In genomic region chrX:13123247-13123856, GRCh38 we compare ENCODE assay signal across 11 cellular contexts.
A peak's percentile ranks its signal among the peaks of the same experiment; 100 is the strongest.
DNase-seq lines count a peak whose midpoint lies in the region; ATAC-seq, FAIRE-seq and TF ChIP-seq lines count a peak whose summit lies in the region.
"Had no signal": no experiment of that assay in that cellular context is flagged by ENCODE, and none has a peak within 500 bp of the region (broad histone marks: within the 10 kb centered on the region; RNA-seq: fewer than 3 reads in every experiment).

No MANE protein-coding gene starts in this region.

- in situ Hi-C loops in GM12878 (cut with MboI), result no loop called here

- intact Hi-C loops in GM12878 (cut with micrococcal nuclease; ENCODE audit: unreplicated experiment), result no loop called here

- H3K9me2 ChIP-seq in Loucy (replicated peaks; ENCODE audit: low read depth, low read length), result no peaks in the 10 kb centered on the region

- no peaks in the 10 kb centered on the region for H3K79me2 ChIP-seq in Loucy (ENCODE audit: insufficient read depth, low read length)
- no peaks in the 10 kb centered on the region for H3K79me2 ChIP-seq in GM12878 (ENCODE audit: control insufficient read depth, insufficient read depth, low read length)

- peaks cover 8% of the 10 kb centered on the region for H3K9me3 Mint-ChIP-seq in nephron

- TF ChIP-seq POLR2A in GM12878 (IDR thresholded peaks at IDR 0.05; ENCODE audit: low read depth, low read length), result no peak

- DNase-seq in GM12878 (ENCODE audit: low read depth, low spot score) (no peak), NCI-H774 (lab: John Stamatoyannopoulos, UW) (no peak)
- no peak for DNase-seq in activated effector memory CD4-positive, alpha-beta T cell treated with anti-CD3 and anti-CD28 coated beads, Interleukin-2, amount 50 U/mL, for 16 hours
- DNase-seq: NCI-H1436; OCI-M1; stimulated activated CD4-positive, alpha-beta T cell treated with anti-CD3 and anti-CD28 coated beads, Interleukin-12 subunit alpha, Interleukin-12 subunit beta, amount 100 ng/mL, for 4 hours had no signal

- peak overlapping the region; percentile 79 to 99 (median 94) for H3K27ac Mint-ChIP-seq in nephron

- BruUV-seq in GM12878 (replicated peaks; lab: Mats Ljungman, UMichigan), result no TSS peak

- SMC1A ChIA-PET in GM12878 (lab: Charles Lee; ENCODE audit: uncharacterized antibody, unreplicated experiment), result interaction anchor here (0.7 to 1.7 kb wide), 4 partner anchors 11 to 212 kb away, joined by 3 to 6 read pairs (median 4); no protein-coding TSS in a partner anchor

- no peak for FAIRE-seq in GM12878 (lab: Jason Lieb, UNC)

- ATAC-seq in GM12878 (no peak), HG03442 (IDR thresholded peaks at IDR 0.05; ENCODE audit: unreplicated experiment) (no peak), GM18511 (IDR thresholded peaks at IDR 0.05; ENCODE audit: unreplicated experiment) (no peak)

- peak overlapping the region in 2 of 11 experiments; percentile 10 to 18; a peak in 1 of 22 replicates for H3K9ac ChIP-seq in BLaER1 treated with 17β-estradiol and CSF1 and Interleukin-3, amounts not matched to agents 10 nM and 100 nM
- peak overlapping the region; percentile 46 for H3K9ac ChIP-seq in Loucy (ENCODE audit: low read depth, low read length, poor library complexity, severe bottlenecking)
- H3K9ac ChIP-seq in GM12878 (ENCODE audit: control insufficient read depth, insufficient read depth, low read length), result no peak overlapping the region

- H3F3A ChIP-seq in Loucy (ENCODE audit: low read depth), result peaks cover 10% of the 10 kb centered on the region; the same call in 1 of the 2 replicates

- H2AFZ ChIP-seq in Loucy (ENCODE audit: low read length) (no peak overlapping the region), GM12878 (ENCODE audit: control insufficient read depth, low read depth, low read length) (0 out of 2 replicates have a peak overlapping the region, but pooled peaks have one; percentile 10)

- H3K4me1 Mint-ChIP-seq in nephron, result peaks cover 44% of the 10 kb centered on the region

- H3K27ac ChIP-seq in BLaER1 treated with 17β-estradiol and CSF1 and Interleukin-3, amounts not matched to agents 10 nM and 100 nM, result peak overlapping the region in 2 of 11 experiments; percentile 13 to 15; a peak in 1 of 22 replicates
- H3K27ac ChIP-seq in GM12878 (ENCODE audit: control insufficient read depth, insufficient read depth), result no peak overlapping the region

- H3K36me3 Mint-ChIP-seq in nephron (ENCODE audit: low read depth), result no peaks in the 10 kb centered on the region

- peaks cover 0 to 37% (median 3%) of the 10 kb centered on the region in 11 experiments; a peak in 8 of 22 replicates for H3K27me3 ChIP-seq in BLaER1 treated with 17β-estradiol and CSF1 and Interleukin-3, amounts not matched to agents 10 nM and 100 nM
- H3K27me3 ChIP-seq in Loucy (ENCODE audit: insufficient read depth, low read length, poor library complexity, severe bottlenecking) (no peaks in the 10 kb centered on the region), GM12878 (replicated peaks in 1 of 2; ENCODE audit: control insufficient read depth in 2 of 2, insufficient read depth in 2 of 2, low read length in 1 of 2) (no peaks in the 10 kb centered on the region)

- peaks cover 7 to 38% (median 13%) of the 10 kb centered on the region in 10 experiments; a peak in 11 of 20 replicates for H3K4me1 ChIP-seq in BLaER1 treated with 17β-estradiol and CSF1 and Interleukin-3, amounts not matched to agents 10 nM and 100 nM
- H3K4me1 ChIP-seq in Loucy (ENCODE audit: insufficient read depth, low read length, poor library complexity, severe bottlenecking), result peaks cover 53% of the 10 kb centered on the region
- H3K4me1 ChIP-seq in GM12878 (ENCODE audit: control insufficient read depth, insufficient read depth, low read length), result peaks cover 9% of the 10 kb centered on the region

- H3K36me3 ChIP-seq in BLaER1 treated with 17β-estradiol and CSF1 and Interleukin-3, amounts not matched to agents 10 nM and 100 nM, result no peaks in the 10 kb centered on the region
- H3K36me3 ChIP-seq in Loucy (ENCODE audit: insufficient read depth, low read length), result no peaks in the 10 kb centered on the region
- no peaks in the 10 kb centered on the region for H3K36me3 ChIP-seq in GM12878 (ENCODE audit: control insufficient read depth in 2 of 2, insufficient read depth in 2 of 2, low read length in 1 of 2)

- H3K9me3 ChIP-seq in BLaER1 treated with 17β-estradiol and CSF1 and Interleukin-3, amounts not matched to agents 10 nM and 100 nM (replicated peaks in 1 of 11), result peaks cover 0 to 21% (median 7%) of the 10 kb centered on the region in 11 experiments; a peak in 19 of 22 replicates
- H3K9me3 ChIP-seq in Loucy (ENCODE audit: insufficient read depth, low read depth, low read length) (no peaks in the 10 kb centered on the region), GM12878 (replicated peaks; ENCODE audit: control insufficient read depth, insufficient read depth, low read length) (no peaks in the 10 kb centered on the region)

- H3K4me3 Mint-ChIP-seq in nephron, result no peak overlapping the region

- POLR2A ChIA-PET in GM12878 (lab: Charles Lee), result no interaction called here

- no peak for TF ChIP-seq CTCF in Loucy (conservative IDR thresholded peaks at IDR 0.05; ENCODE audit: low read length)
- no peak for TF ChIP-seq CTCF in GM12878 (IDR thresholded peaks at IDR 0.05 in 2 of 3, conservative IDR thresholded peaks at IDR 0.05 in 1 of 3; ENCODE audit: control insufficient read depth in 2 of 3, extremely low read depth in 1 of 3, insufficient read depth in 1 of 3, low read depth in 3 of 3, low read length in 3 of 3)
- no peak for TF ChIP-seq CTCF in nephron (IDR thresholded peaks at IDR 0.05; ENCODE audit: unreplicated experiment in 3 of 3)

- no peak for TF ChIP-seq RAD21 in GM12878 (IDR thresholded peaks at IDR 0.05; ENCODE audit: insufficient read depth, low read depth, low read length)

- H3K4me3 ChIP-seq in BLaER1 treated with 17β-estradiol and CSF1 and Interleukin-3, amounts not matched to agents 10 nM and 100 nM, result no peak overlapping the region
- H3K4me3 ChIP-seq in Loucy (ENCODE audit: low read length, poor library complexity, severe bottlenecking), result peak overlapping the region; percentile 35
- no peak overlapping the region for H3K4me3 ChIP-seq in GM12878

- H4K20me1 ChIP-seq in BLaER1 treated with 17β-estradiol and CSF1 and Interleukin-3, amounts not matched to agents 10 nM and 100 nM, result no peaks in the 10 kb centered on the region
- H4K20me1 ChIP-seq in Loucy (ENCODE audit: insufficient read depth, low read length, poor library complexity, severe bottlenecking) (no peaks in the 10 kb centered on the region), GM12878 (ENCODE audit: control insufficient read depth, insufficient read depth) (no peaks in the 10 kb centered on the region)

- H3K27me3 Mint-ChIP-seq in nephron (ENCODE audit: low read depth), result peaks cover 3% of the 10 kb centered on the region

- RAD21 ChIA-PET in GM12878 (lab: Charles Lee; ENCODE audit: unreplicated experiment), result no interaction called here

- peak overlapping the region; percentile 2 to 54 (median 16); a peak in 18 of 22 replicates for H3K4me2 ChIP-seq in BLaER1 treated with 17β-estradiol and CSF1 and Interleukin-3, amounts not matched to agents 10 nM and 100 nM
- H3K4me2 ChIP-seq in Loucy (ENCODE audit: low read depth, low read length, poor library complexity, severe bottlenecking), result peak overlapping the region; percentile 68
- no peak overlapping the region for H3K4me2 ChIP-seq in GM12878 (ENCODE audit: control insufficient read depth, insufficient read depth)

- 47% methylated on average over 5 of the region's 5 CpGs for WGBS in GM12878 (ENCODE audit: insufficient coverage, insufficient replicate concordance, low lambda C conversion rate, missing lambda C conversion rate)

- CTCF ChIA-PET in GM12878 (lab: Yijun Ruan, JAX), result no interaction called here

- no peak for TF ChIP-seq EP300 in GM12878 (IDR thresholded peaks at IDR 0.05; ENCODE audit: borderline replicate concordance in 1 of 2, control insufficient read depth in 1 of 2, low read depth in 2 of 2, low read length in 2 of 2)

TF ChIP-seq in GM12878, 131 proteins besides CTCF, POLR2A, EP300 and RAD21:
- TF ChIP-seq CREM (IDR thresholded peaks at IDR 0.05; ENCODE audit: low read depth) (no peak), JUNB (IDR thresholded peaks at IDR 0.05) (no peak), USF2 (IDR thresholded peaks at IDR 0.05; ENCODE audit: borderline replicate concordance, low read depth, low read length) (no peak), NBN (IDR thresholded peaks at IDR 0.05) (no peak)
